In genomic region chr3:167032267-167032876, GRCh38 we compare ENCODE assay signal across 9 cellular contexts.
DNase-seq lines count a peak whose midpoint lies in the region; ATAC-seq and TF ChIP-seq lines count a peak whose summit lies in the region.
"Had no signal": no experiment of that assay in that cellular context is flagged by ENCODE, and none has a peak within 500 bp of the region (broad histone marks: within the 10 kb centered on the region; RNA-seq: fewer than 3 reads in every experiment).

No MANE protein-coding gene starts in this region.

- H3K4me3 Mint-ChIP-seq in GM23338 (no peak overlapping the region), neural progenitor cell (no peak overlapping the region)
- H3K4me3 Mint-ChIP-seq: activated naive CD8-positive, alpha-beta T cell had no signal

- TF ChIP-seq CTCF in GM23338 (conservative IDR thresholded peaks at IDR 0.05; ENCODE audit: low read depth in 2 of 2) (peak; percentile 78 to 85), neural progenitor cell (IDR thresholded peaks at IDR 0.05) (peak; percentile 71)

- no peaks in the 10 kb centered on the region for H3K9me2 ChIP-seq in GM23338 (ENCODE audit: insufficient read depth)

- no peak overlapping the region for H3K27ac Mint-ChIP-seq in GM23338
- no peak overlapping the region for H3K27ac Mint-ChIP-seq in neural progenitor cell
- H3K27ac Mint-ChIP-seq: activated naive CD8-positive, alpha-beta T cell had no signal

- H3K9me3 Mint-ChIP-seq in GM23338 (no peaks in the 10 kb centered on the region), neural progenitor cell (no peaks in the 10 kb centered on the region)

- H4K20me1 ChIP-seq in GM23338 (replicated peaks; ENCODE audit: insufficient read depth), result no peaks in the 10 kb centered on the region
- H4K20me1 ChIP-seq in neural progenitor cell (ENCODE audit: low read depth), result no peaks in the 10 kb centered on the region

- H3K36me3 ChIP-seq in GM23338 (ENCODE audit: insufficient read depth), result no peaks in the 10 kb centered on the region
- H3K36me3 ChIP-seq in neural progenitor cell, result no peaks in the 10 kb centered on the region

- H3K4me1 Mint-ChIP-seq in GM23338 (no peaks in the 10 kb centered on the region; the same call in 2 of the 3 replicates), neural progenitor cell (no peaks in the 10 kb centered on the region)

- H3K4me1 ChIP-seq in GM23338 (ENCODE audit: insufficient read depth), result no peaks in the 10 kb centered on the region
- no peaks in the 10 kb centered on the region for H3K4me1 ChIP-seq in neural progenitor cell

- no peaks in the 10 kb centered on the region for H3F3A ChIP-seq in GM23338 (replicated peaks; ENCODE audit: low read depth)
- no peaks in the 10 kb centered on the region for H3F3A ChIP-seq in neural progenitor cell (ENCODE audit: low read depth)

- no peak overlapping the region for H3K27ac ChIP-seq in GM23338 (ENCODE audit: low read depth)
- H3K27ac ChIP-seq in neural progenitor cell, result no peak overlapping the region

- H3K79me2 ChIP-seq in GM23338 (replicated peaks; ENCODE audit: insufficient read depth), result no peaks in the 10 kb centered on the region
- no peaks in the 10 kb centered on the region for H3K79me2 ChIP-seq in neural progenitor cell (ENCODE audit: low read depth)

- peak; percentile 71 for DNase-seq in A172 (ENCODE audit: low spot score)
- peak; percentile 74 for DNase-seq in GM23338 (ENCODE audit: low spot score)
- DNase-seq in NCI-H524 (lab: John Stamatoyannopoulos, UW), result peak; percentile 65 to 85
- DNase-seq in cerebellar cortex (ENCODE audit: low spot score), result peak; percentile 38
- peak; percentile 76 for DNase-seq in neural progenitor cell (ENCODE audit: low spot score)
- DNase-seq in activated T-cell treated with anti-CD3 and anti-CD28 coated beads for 4 hours, result no peak

- no peaks in the 10 kb centered on the region for H3K36me3 Mint-ChIP-seq in GM23338 (ENCODE audit: low read depth)
- H3K36me3 Mint-ChIP-seq in neural progenitor cell, result no peaks in the 10 kb centered on the region
- H3K36me3 Mint-ChIP-seq: activated naive CD8-positive, alpha-beta T cell had no signal

- H3K9me3 ChIP-seq in neural progenitor cell (ENCODE audit: low read depth), result no peaks in the 10 kb centered on the region

- H3K27me3 ChIP-seq in GM23338 (ENCODE audit: insufficient read depth) (no peaks in the 10 kb centered on the region), neural progenitor cell (no peaks in the 10 kb centered on the region)

- H3K27me3 Mint-ChIP-seq in GM23338 (ENCODE audit: insufficient read depth, low read depth, poor library complexity) (peaks cover 2% of the 10 kb centered on the region), neural progenitor cell (ENCODE audit: insufficient read depth, low read depth) (no peaks in the 10 kb centered on the region)
- H3K27me3 Mint-ChIP-seq: activated naive CD8-positive, alpha-beta T cell had no signal

- ATAC-seq in GM23338, result no peak; the same call in 2 of the 3 replicates
- ATAC-seq in HG02798 (IDR thresholded peaks at IDR 0.05; ENCODE audit: poor library complexity, unreplicated experiment), result no peak
- ATAC-seq in HG03342 (IDR thresholded peaks at IDR 0.05; ENCODE audit: unreplicated experiment), result no peak

- no peak overlapping the region for H3K4me2 ChIP-seq in GM23338
- no peak overlapping the region for H3K4me2 ChIP-seq in neural progenitor cell

- H2AFZ ChIP-seq in GM23338 (no peak overlapping the region), neural progenitor cell (replicated peaks) (peak overlapping the region; percentile 1)

- no peak overlapping the region for H3K9ac ChIP-seq in neural progenitor cell

- no peak overlapping the region for H3K4me3 ChIP-seq in GM23338
- H3K4me3 ChIP-seq in neural progenitor cell, result no peak overlapping the region

TF ChIP-seq in GM23338, 12 proteins besides CTCF, POLR2A, EP300 and RAD21 (continues in another document):
- no peak for TF ChIP-seq EZH2 (IDR thresholded peaks at IDR 0.05; ENCODE audit: low read depth, unreplicated experiment)
- TF ChIP-seq ZNF331 (CRISPR knock-in tag; IDR thresholded peaks at IDR 0.05; ENCODE audit: low read depth), result no peak
- TF ChIP-seq POLR2AphosphoS5 (IDR thresholded peaks at IDR 0.05; ENCODE audit: low read depth), result no peak
- TF ChIP-seq JUNB (IDR thresholded peaks at IDR 0.05; ENCODE audit: unreplicated experiment), result no peak
- TF ChIP-seq ZNF462 (CRISPR knock-in tag; IDR thresholded peaks at IDR 0.05), result no peak
- TF ChIP-seq, protein P1, sequence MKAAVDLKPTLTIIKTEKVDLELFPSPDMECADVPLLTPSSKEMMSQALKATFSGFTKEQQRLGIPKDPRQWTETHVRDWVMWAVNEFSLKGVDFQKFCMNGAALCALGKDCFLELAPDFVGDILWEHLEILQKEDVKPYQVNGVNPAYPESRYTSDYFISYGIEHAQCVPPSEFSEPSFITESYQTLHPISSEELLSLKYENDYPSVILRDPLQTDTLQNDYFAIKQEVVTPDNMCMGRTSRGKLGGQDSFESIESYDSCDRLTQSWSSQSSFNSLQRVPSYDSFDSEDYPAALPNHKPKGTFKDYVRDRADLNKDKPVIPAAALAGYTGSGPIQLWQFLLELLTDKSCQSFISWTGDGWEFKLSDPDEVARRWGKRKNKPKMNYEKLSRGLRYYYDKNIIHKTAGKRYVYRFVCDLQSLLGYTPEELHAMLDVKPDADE (IDR thresholded peaks at IDR 0.05), result no peak
- TF ChIP-seq STAT1 (IDR thresholded peaks at IDR 0.05; ENCODE audit: unreplicated experiment), result no peak
